Comparison of ENCODE assay signal across 8 cellular contexts in the genomic region with DNA sequence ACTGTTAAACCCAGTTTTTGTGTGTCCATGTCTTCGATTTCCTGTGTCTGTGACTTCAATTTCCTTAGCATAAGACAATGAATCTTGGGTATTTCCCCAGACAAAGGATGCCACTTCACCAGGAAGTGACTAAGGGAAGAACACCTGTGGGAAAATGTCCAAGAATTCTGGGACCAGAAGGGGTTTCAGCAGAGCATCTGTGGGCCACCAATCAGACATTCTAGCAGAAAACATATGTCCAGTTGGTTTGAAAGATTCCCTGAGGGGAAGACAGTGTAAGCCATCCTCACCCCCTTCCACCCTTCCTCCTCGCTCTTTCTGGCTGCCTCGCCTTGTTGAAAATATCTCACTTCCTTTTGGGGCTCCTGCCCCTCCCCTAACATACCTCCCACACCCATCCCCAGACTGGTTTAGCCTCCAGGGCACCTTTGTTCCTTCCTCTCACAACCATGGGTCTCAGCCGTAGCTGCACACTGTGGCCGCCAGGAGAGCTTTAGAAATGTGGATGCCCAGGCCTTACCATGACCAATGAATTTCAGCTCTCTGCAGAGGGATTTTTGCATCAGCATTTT. TPM values are rescaled to one million over a fixed set of nuclear protein-coding genes. Genes with fewer than 3 reads are reported as not detected.
DNase-seq lines count a peak whose midpoint lies in the region; ATAC-seq, FAIRE-seq and TF ChIP-seq lines count a peak whose summit lies in the region.

No MANE protein-coding gene starts in this region.

- no peaks in the 10 kb centered on the region for H3K4me1 ChIP-seq in GM23338 (ENCODE audit: insufficient read depth)
- peaks cover 29% of the 10 kb centered on the region for H3K4me1 ChIP-seq in OCI-LY3 (ENCODE audit: low read length)

- no peaks in the 10 kb centered on the region for H3K27me3 ChIP-seq in GM23338 (ENCODE audit: insufficient read depth)
- H3K27me3 ChIP-seq in OCI-LY3 (ENCODE audit: low read depth, low read length): no peaks in the 10 kb centered on the region

- no peaks in the 10 kb centered on the region for H4K20me1 ChIP-seq in GM23338 (replicated peaks; ENCODE audit: insufficient read depth)
- no peaks in the 10 kb centered on the region for H4K20me1 ChIP-seq in OCI-LY3 (ENCODE audit: insufficient read depth, low read length)

- ATAC-seq in GM23338 (peak; percentile 70), HG03045 (IDR thresholded peaks at IDR 0.05; ENCODE audit: unreplicated experiment) (no peak)
- peak; percentile 96 for ATAC-seq in activated naive CD8-positive, alpha-beta T cell treated with anti-CD3 and anti-CD28 coated beads, Interleukin-2, amount 50 U/mL, for 24 hours

- H3K36me3 ChIP-seq in GM23338 (ENCODE audit: insufficient read depth): no peaks in the 10 kb centered on the region
- peaks cover 3% of the 10 kb centered on the region for H3K36me3 ChIP-seq in OCI-LY3 (replicated peaks; ENCODE audit: low read depth, low read length)

- no peak overlapping the region for H3K4me2 ChIP-seq in GM23338
- peak overlapping the region; percentile 60 for H3K4me2 ChIP-seq in OCI-LY3 (ENCODE audit: low read length)

- H3K4me3 Mint-ChIP-seq in GM23338: no peak overlapping the region
- H3K4me3 Mint-ChIP-seq in activated naive CD8-positive, alpha-beta T cell treated with anti-CD3 and anti-CD28 coated beads, Interleukin-2, amount 50 U/mL, for 24 hours: peak overlapping the region; percentile 19

- 0 out of 2 replicates have a peak, but pooled peaks cover 4% of the 10 kb centered on the region for H3K9me2 ChIP-seq in GM23338 (ENCODE audit: insufficient read depth)

- H3K4me1 Mint-ChIP-seq in GM23338: peaks cover 9% of the 10 kb centered on the region
- peaks cover 46% of the 10 kb centered on the region for H3K4me1 Mint-ChIP-seq in activated naive CD8-positive, alpha-beta T cell treated with anti-CD3 and anti-CD28 coated beads, Interleukin-2, amount 50 U/mL, for 24 hours

- H3K79me2 ChIP-seq in GM23338 (replicated peaks; ENCODE audit: insufficient read depth) (no peaks in the 10 kb centered on the region), OCI-LY3 (ENCODE audit: low read length) (no peaks in the 10 kb centered on the region)

- H3K36me3 Mint-ChIP-seq in GM23338 (ENCODE audit: low read depth): no peaks in the 10 kb centered on the region
- H3K36me3 Mint-ChIP-seq in activated naive CD8-positive, alpha-beta T cell treated with anti-CD3 and anti-CD28 coated beads, Interleukin-2, amount 50 U/mL, for 24 hours (ENCODE audit: low read depth): peaks cover 4% of the 10 kb centered on the region

- H3K4me3 ChIP-seq in GM23338 (no peak overlapping the region), OCI-LY3 (ENCODE audit: low read length) (peak overlapping the region; percentile 42; the same call in 1 of the 2 replicates)

- FAIRE-seq in GM12892 (lab: Jason Lieb, UNC): peak; percentile 78

- no peak overlapping the region for H3K9ac ChIP-seq in OCI-LY3 (ENCODE audit: low read length)

- TF ChIP-seq CTCF in GM23338 (conservative IDR thresholded peaks at IDR 0.05; ENCODE audit: low read depth in 2 of 2): no peak
- TF ChIP-seq CTCF in OCI-LY3 (IDR thresholded peaks at IDR 0.05; ENCODE audit: low read depth, low read length): no peak

- TF ChIP-seq POLR2A in GM12892 (IDR thresholded peaks at IDR 0.05; ENCODE audit: low read depth, low read length): peak; percentile 43; the same call in 1 of the 2 replicates

- DNase-seq in GM12892 (ENCODE audit: insufficient read length) (peak; percentile 36), GM23338 (ENCODE audit: low spot score) (peak; percentile 51), NK-92 (lab: John Stamatoyannopoulos, UW; ENCODE audit: unreplicated experiment) (no peak)
- peak; percentile 38 for DNase-seq in activated naive CD8-positive, alpha-beta T cell treated with anti-CD3 and anti-CD28 coated beads, Interleukin-2, amount 50 U/mL, for 24 hours
- DNase-seq in stimulated activated CD4-positive, alpha-beta T cell treated with anti-CD3 and anti-CD28 coated beads, Interleukin-4, amount 100 ng/mL, for 4 hours: peak; percentile 17 to 37
- no peak for DNase-seq in activated CD4-positive, CD25-positive, alpha-beta regulatory T cell (lab: John Stamatoyannopoulos, UW)

- H3K27me3 Mint-ChIP-seq in GM23338 (ENCODE audit: insufficient read depth, low read depth, poor library complexity): no peaks in the 10 kb centered on the region
- H3K27me3 Mint-ChIP-seq in activated naive CD8-positive, alpha-beta T cell treated with anti-CD3 and anti-CD28 coated beads, Interleukin-2, amount 50 U/mL, for 24 hours: no peaks in the 10 kb centered on the region

- no peak overlapping the region for H3K27ac ChIP-seq in GM23338 (ENCODE audit: low read depth)
- H3K27ac ChIP-seq in OCI-LY3 (ENCODE audit: low read length): no peak overlapping the region

- H2AFZ ChIP-seq in GM23338 (peak overlapping the region; percentile 76), OCI-LY3 (ENCODE audit: low read depth, low read length) (no peak overlapping the region)

- no peak overlapping the region for H3K27ac Mint-ChIP-seq in GM23338
- peak overlapping the region; percentile 72 for H3K27ac Mint-ChIP-seq in activated naive CD8-positive, alpha-beta T cell treated with anti-CD3 and anti-CD28 coated beads, Interleukin-2, amount 50 U/mL, for 24 hours

- H3K9me3 Mint-ChIP-seq in GM23338: no peaks in the 10 kb centered on the region
- H3K9me3 Mint-ChIP-seq in activated naive CD8-positive, alpha-beta T cell treated with anti-CD3 and anti-CD28 coated beads, Interleukin-2, amount 50 U/mL, for 24 hours: no peaks in the 10 kb centered on the region

- H3F3A ChIP-seq in GM23338 (replicated peaks; ENCODE audit: low read depth): no peaks in the 10 kb centered on the region

- peaks cover 3% of the 10 kb centered on the region; the same call in 1 of the 2 replicates for H3K9me3 ChIP-seq in OCI-LY3 (ENCODE audit: insufficient read depth, low read length)

TF ChIP-seq in GM23338, 12 proteins besides CTCF, POLR2A, EP300 and RAD21 (continues in another document):
- TF ChIP-seq STAT1 (IDR thresholded peaks at IDR 0.05; ENCODE audit: unreplicated experiment) (no peak), POLR2AphosphoS5 (IDR thresholded peaks at IDR 0.05; ENCODE audit: low read depth) (no peak), JUNB (IDR thresholded peaks at IDR 0.05; ENCODE audit: unreplicated experiment) (no peak), CREB1 (CRISPR knock-in tag; IDR thresholded peaks at IDR 0.05; ENCODE audit: low read depth) (no peak), EZH2 (IDR thresholded peaks at IDR 0.05; ENCODE audit: low read depth, unreplicated experiment) (no peak), ZNF114 (CRISPR knock-in tag; IDR thresholded peaks at IDR 0.05) (no peak), EZH2phosphoT487 (IDR thresholded peaks at IDR 0.05; ENCODE audit: unreplicated experiment) (no peak)
- TF ChIP-seq, protein P1, sequence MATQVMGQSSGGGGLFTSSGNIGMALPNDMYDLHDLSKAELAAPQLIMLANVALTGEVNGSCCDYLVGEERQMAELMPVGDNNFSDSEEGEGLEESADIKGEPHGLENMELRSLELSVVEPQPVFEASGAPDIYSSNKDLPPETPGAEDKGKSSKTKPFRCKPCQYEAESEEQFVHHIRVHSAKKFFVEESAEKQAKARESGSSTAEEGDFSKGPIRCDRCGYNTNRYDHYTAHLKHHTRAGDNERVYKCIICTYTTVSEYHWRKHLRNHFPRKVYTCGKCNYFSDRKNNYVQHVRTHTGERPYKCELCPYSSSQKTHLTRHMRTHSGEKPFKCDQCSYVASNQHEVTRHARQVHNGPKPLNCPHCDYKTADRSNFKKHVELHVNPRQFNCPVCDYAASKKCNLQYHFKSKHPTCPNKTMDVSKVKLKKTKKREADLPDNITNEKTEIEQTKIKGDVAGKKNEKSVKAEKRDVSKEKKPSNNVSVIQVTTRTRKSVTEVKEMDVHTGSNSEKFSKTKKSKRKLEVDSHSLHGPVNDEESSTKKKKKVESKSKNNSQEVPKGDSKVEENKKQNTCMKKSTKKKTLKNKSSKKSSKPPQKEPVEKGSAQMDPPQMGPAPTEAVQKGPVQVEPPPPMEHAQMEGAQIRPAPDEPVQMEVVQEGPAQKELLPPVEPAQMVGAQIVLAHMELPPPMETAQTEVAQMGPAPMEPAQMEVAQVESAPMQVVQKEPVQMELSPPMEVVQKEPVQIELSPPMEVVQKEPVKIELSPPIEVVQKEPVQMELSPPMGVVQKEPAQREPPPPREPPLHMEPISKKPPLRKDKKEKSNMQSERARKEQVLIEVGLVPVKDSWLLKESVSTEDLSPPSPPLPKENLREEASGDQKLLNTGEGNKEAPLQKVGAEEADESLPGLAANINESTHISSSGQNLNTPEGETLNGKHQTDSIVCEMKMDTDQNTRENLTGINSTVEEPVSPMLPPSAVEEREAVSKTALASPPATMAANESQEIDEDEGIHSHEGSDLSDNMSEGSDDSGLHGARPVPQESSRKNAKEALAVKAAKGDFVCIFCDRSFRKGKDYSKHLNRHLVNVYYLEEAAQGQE (IDR thresholded peaks at IDR 0.05; ENCODE audit: unreplicated experiment): no peak

RNA-seq across cellular contexts. Expression of a gene that starts 25.5 kb away (rescaled TPM):
- 11.6 TPM for polyA plus RNA-seq in GM12892 (2012; ENCODE audit: missing spikeins)
- total RNA-seq in GM23338 (2014; rRNA removed; shearing (Covaris generic)): 3.9 and 14.0 TPM in 2 replicates
- 14.5 and 18.7 TPM in 2 replicates for polyA plus RNA-seq in GM23338 (2016; fragmentation: Nextera tagmentation; extraction: Ambion mirVana)

RNA-seq across cellular contexts. Expression of a gene that starts 33.1 kb away (rescaled TPM):
- polyA plus RNA-seq in GM12892 (2012; ENCODE audit: missing spikeins): 31.1 TPM
- total RNA-seq in GM23338 (2014; rRNA removed; shearing (Covaris generic)): 2.1 and 2.5 TPM in 2 replicates
- polyA plus RNA-seq in GM23338 (2016; fragmentation: Nextera tagmentation; extraction: Ambion mirVana): 2.2 and 2.4 TPM in 2 replicates

Comparison
In these comparisons a context has a peak if more than half of its experiments do, and no peak if none do; other contexts are left out.
1. DNase-seq: peak in GM12892 (single experiment), GM23338 (single experiment), activated naive CD8-positive, alpha-beta T cell treated with anti-CD3 and anti-CD28 coated beads, Interleukin-2, amount 50 U/mL, for 24 hours (single experiment) and stimulated activated CD4-positive, alpha-beta T cell treated with anti-CD3 and anti-CD28 coated beads, Interleukin-4, amount 100 ng/mL, for 4 hours (2 of 2); none in NK-92 (single experiment) and activated CD4-positive, CD25-positive, alpha-beta regulatory T cell (0 of 4).